Comparison of ENCODE assay signal across 1 cellular context in the genomic region with DNA sequence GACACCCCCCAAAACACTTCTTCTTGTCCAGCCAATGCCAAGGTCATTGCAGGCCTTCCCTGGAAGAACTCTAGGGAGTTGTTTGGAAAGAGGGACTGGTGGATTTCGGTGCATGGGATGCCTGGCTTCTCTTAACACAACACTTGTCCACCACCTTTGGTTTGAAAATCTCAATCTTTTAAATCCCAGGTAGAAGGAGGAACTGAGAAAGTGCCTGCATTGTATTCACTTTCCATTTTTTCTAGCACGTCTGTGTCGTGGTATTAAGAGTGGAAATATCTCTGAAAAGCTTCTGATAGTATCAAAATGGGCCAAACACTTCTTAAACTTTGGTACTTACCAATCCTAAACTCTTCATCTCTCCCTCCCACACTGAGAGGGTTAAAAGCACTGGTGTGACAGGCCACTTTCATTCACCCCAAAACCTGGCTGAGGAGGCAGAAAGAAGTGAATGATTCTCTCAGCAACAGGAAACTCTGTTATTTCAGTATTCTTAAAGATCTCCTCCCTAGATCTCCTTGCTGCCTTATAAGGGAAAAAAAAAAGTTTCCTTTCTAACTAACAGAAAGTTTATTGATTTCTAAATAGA.
TF ChIP-seq lines count a peak whose summit lies in the region.

No MANE protein-coding gene starts in this region.

TF ChIP-seq in liver, 16 proteins besides CTCF, POLR2A, EP300 and RAD21 (continued from another document):
- TF ChIP-seq, protein P1, sequence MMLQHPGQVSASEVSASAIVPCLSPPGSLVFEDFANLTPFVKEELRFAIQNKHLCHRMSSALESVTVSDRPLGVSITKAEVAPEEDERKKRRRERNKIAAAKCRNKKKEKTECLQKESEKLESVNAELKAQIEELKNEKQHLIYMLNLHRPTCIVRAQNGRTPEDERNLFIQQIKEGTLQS (IDR thresholded peaks at IDR 0.05), result no peak
- TF ChIP-seq JUND (IDR thresholded peaks at IDR 0.05), result no peak
TF ChIP-seq in liver: peak in this region for 0.
